15 cellular contexts compared by ENCODE assay signal in the genomic region with DNA sequence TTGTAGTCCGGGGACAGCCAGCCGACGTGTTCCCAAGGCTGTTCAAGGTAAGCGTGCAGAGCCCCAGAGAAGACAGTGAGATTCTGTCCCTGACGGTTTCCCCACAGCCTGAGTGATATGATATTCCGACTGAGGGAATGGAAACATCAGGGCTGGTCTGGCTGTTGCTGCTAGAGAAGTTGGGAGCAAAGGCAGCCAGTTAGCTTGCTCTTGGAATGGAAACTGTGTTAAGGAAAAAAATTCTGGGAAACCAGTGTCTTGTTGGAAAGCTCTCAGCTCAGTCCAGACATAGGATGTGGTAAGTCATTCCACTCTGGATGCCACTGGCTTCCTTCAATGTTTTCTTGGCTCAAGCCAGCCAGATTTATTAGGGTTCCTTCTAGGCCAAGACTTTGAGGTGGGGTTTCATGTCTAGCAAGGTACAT. TPM values are rescaled to one million over a fixed set of nuclear protein-coding genes. Genes with fewer than 3 reads are reported as not detected.
DNase-seq lines count a peak whose midpoint lies in the region; ATAC-seq, FAIRE-seq and TF ChIP-seq lines count a peak whose summit lies in the region.
"Had no signal": no experiment of that assay in that cellular context is flagged by ENCODE, and none has a peak within 500 bp of the region (broad histone marks: within the 10 kb centered on the region; RNA-seq: fewer than 3 reads in every experiment).

No MANE protein-coding gene starts in this region.

- peaks cover 60% of the 10 kb centered on the region for H3K4me1 ChIP-seq in cardiac muscle cell (ENCODE audit: low read depth)
- peaks cover 51 to 63% (median 53%) of the 10 kb centered on the region in 3 donors for H3K4me1 ChIP-seq in pancreas
- peaks cover 93% of the 10 kb centered on the region for H3K4me1 ChIP-seq in upper lobe of right lung

- DNase-seq in cardiac muscle cell (ENCODE audit: low read depth in 1 of 2, low spot score in 1 of 2) (peak in 1 of 2 donors; percentile 35), cardiac septum (ENCODE audit: low spot score) (no peak), fibroblast of gingiva (ENCODE audit: low read depth) (peak; percentile 70), pancreas (no peak), upper lobe of right lung (no peak), HT-29 (ENCODE audit: low spot score) (no peak)
- DNase-seq: activated CD8-positive, alpha-beta memory T cell treated with anti-CD3 and anti-CD28 coated beads, Interleukin-2, amount 10 ng/mL, durations not matched to agents 7 days and 5 days; activated naive CD4-positive, alpha-beta T cell treated with anti-CD3 and anti-CD28 coated beads, Interleukin-2, amount 10 ng/mL, durations not matched to agents 7 days and 5 days; dermis blood vessel endothelial cell; foreskin keratinocyte; HCEC 1CT; NCI-H1930; SHP77 had no signal

- H3K36me3 ChIP-seq in cardiac muscle cell (peaks cover 5% of the 10 kb centered on the region), pancreas (peaks cover 0 to 6% (median 0%) of the 10 kb centered on the region in 3 donors), upper lobe of right lung (peaks cover 45% of the 10 kb centered on the region)

- TF ChIP-seq CTCF in cardiac muscle cell (IDR thresholded peaks at IDR 0.05; ENCODE audit: low read depth, low read length) (no peak), pancreas (IDR thresholded peaks at IDR 0.05) (no peak), upper lobe of right lung (IDR thresholded peaks at IDR 0.05) (no peak)

- H3K27ac ChIP-seq in cardiac muscle cell (peak overlapping the region; percentile 54), pancreas (peak overlapping the region in 3 of 4 donors; percentile 16 to 75 (median 66)), upper lobe of right lung (peak overlapping the region; percentile 82)
- H3K27ac ChIP-seq: foreskin keratinocyte had no signal

- FAIRE-seq in pancreas (lab: Jason Lieb, UNC) = no peak

- H3K4me3 ChIP-seq in cardiac muscle cell (no peak overlapping the region), pancreas (no peak overlapping the region), upper lobe of right lung (no peak overlapping the region)

- no peak for ATAC-seq in pancreas
- ATAC-seq in upper lobe of right lung = no peak
- no peak for ATAC-seq in HG02840 (IDR thresholded peaks at IDR 0.05; ENCODE audit: low FRiP score, unreplicated experiment)
- no peak for ATAC-seq in HG03139 (IDR thresholded peaks at IDR 0.05; ENCODE audit: unreplicated experiment)
- ATAC-seq: activated CD8-positive, alpha-beta memory T cell treated with anti-CD3 and anti-CD28 coated beads, Interleukin-2, amount 10 ng/mL, durations not matched to agents 7 days and 5 days; foreskin keratinocyte had no signal

- intact Hi-C loops in cardiac septum (cut with DNase I) (no loop called here), pancreas (cut with DNase I) (no loop called here), upper lobe of right lung (cut with DNase I) (no loop called here)

- no peaks in the 10 kb centered on the region for H3K9me3 ChIP-seq in cardiac muscle cell (ENCODE audit: low read depth)
- H3K9me3 ChIP-seq in pancreas = no peaks in the 10 kb centered on the region
- no peaks in the 10 kb centered on the region for H3K9me3 ChIP-seq in upper lobe of right lung

- H3K27me3 ChIP-seq in cardiac muscle cell (no peaks in the 10 kb centered on the region), pancreas (no peaks in the 10 kb centered on the region), upper lobe of right lung (no peaks in the 10 kb centered on the region)
- H3K27me3 ChIP-seq: foreskin keratinocyte had no signal

- 45% methylated on average over 6 of the region's 6 CpGs for WGBS in pancreas, 2 donors

RNA-seq across cellular contexts. Expression of a gene that starts 8.8 kb away (rescaled TPM):
- 31.5 and 50.5 TPM in 2 replicates for total RNA-seq in cardiac muscle cell
- polyA plus RNA-seq in cardiac muscle cell = 28.3 and 40.7 TPM in 2 replicates
- 49.6 TPM for total RNA-seq in cardiac septum
- 10 to 100 TPM; 15.3 to 29.4 (median 20.7) TPM for total RNA-seq in pancreas
- polyA plus RNA-seq in pancreas = 10 to 100 TPM; 16.0 to 28.5 TPM
- 54.2 TPM for total RNA-seq in upper lobe of right lung
- total RNA-seq in HT-29 (2014; rRNA removed; shearing (Covaris generic)) = 24.0 and 28.6 TPM in 2 replicates

RNA-seq across cellular contexts. Expression of a gene that starts 29.4 kb away (rescaled TPM):
- total RNA-seq in cardiac muscle cell (12.6 and 19.1 TPM in 2 replicates), cardiac septum (7.5 TPM), pancreas (10 to 100 TPM; 21.3 to 49.7 (median 40.6) TPM), upper lobe of right lung (6.4 TPM)
- polyA plus RNA-seq in cardiac muscle cell (3.9 and 7.4 TPM in 2 replicates), pancreas (10 to 100 TPM; 22.5 to 31.6 TPM)
- 2.9 and 4.0 TPM in 2 replicates for total RNA-seq in HT-29 (2014; rRNA removed; shearing (Covaris generic))

RNA-seq across cellular contexts. Expression of a gene that starts 51.0 kb away (rescaled TPM):
- total RNA-seq in cardiac muscle cell (2.1 and 2.7 TPM in 2 replicates), cardiac septum (0.54 TPM), pancreas (under 1 TPM in 5 of 6 donors, not detected in 1; 0.28 to 0.66 (median 0.40) TPM), upper lobe of right lung (0.75 TPM)
- polyA plus RNA-seq in cardiac muscle cell (0.42 TPM in 1 of 2 replicates, not detected in the other), pancreas (1 to 10 TPM in 1 of 2 donors, under 1 TPM in 1; 0.12 to 1.3 TPM)
- 0.31 and 1.7 TPM in 2 replicates for total RNA-seq in HT-29 (2014; rRNA removed; shearing (Covaris generic))

RNA-seq across cellular contexts. Expression of a gene that starts 51.1 kb away (rescaled TPM):
- total RNA-seq in cardiac muscle cell (8.1 TPM in 2 replicates), cardiac septum (7.5 TPM), pancreas (10 to 100 TPM in 2 of 6 donors, 1 to 10 TPM in 4; 5.4 to 14.2 (median 7.9) TPM), upper lobe of right lung (25.1 TPM)
- polyA plus RNA-seq in cardiac muscle cell (7.1 and 15.1 TPM in 2 replicates), pancreas (1 to 10 TPM; 6.3 to 7.6 TPM)
- 28.3 and 37.2 TPM in 2 replicates for total RNA-seq in HT-29 (2014; rRNA removed; shearing (Covaris generic))
